ENCODE assay signal across 22 cellular contexts in genomic region chr2:10342245-10342951, GRCh38. TPM values are rescaled to one million over a fixed set of nuclear protein-coding genes. Genes with fewer than 3 reads are reported as not detected.
DNase-seq lines count a peak whose midpoint lies in the region; FAIRE-seq and TF ChIP-seq lines count a peak whose summit lies in the region.
"Had no signal": no experiment of that assay in that cellular context is flagged by ENCODE, and none has a peak within 500 bp of the region (broad histone marks: within the 10 kb centered on the region; RNA-seq: fewer than 3 reads in every experiment).

No MANE protein-coding gene starts in this region.

- H3K9me3 ChIP-seq in GM23248 (ENCODE audit: low read depth) (no peaks in the 10 kb centered on the region), small intestine (ENCODE audit: control insufficient read depth, low read depth) (no peaks in the 10 kb centered on the region)
- H3K9me3 ChIP-seq: BE2C, colonic mucosa, HAP-1, heart right ventricle, tibial artery had no signal

- H3K4me1 Mint-ChIP-seq in type B pancreatic cell (ENCODE audit: unreplicated experiment): peaks cover 40% of the 10 kb centered on the region
- H3K4me1 Mint-ChIP-seq in activated CD4-positive, alpha-beta T cell treated with anti-CD3 and anti-CD28 coated beads, Interleukin-2, amount 10 ng/mL, durations not matched to agents 24 days and 14 days: peaks cover 37% of the 10 kb centered on the region

- no peaks in the 10 kb centered on the region; the same call in 1 of the 2 replicates for H3K4me1 ChIP-seq in GM23248 (ENCODE audit: insufficient read depth)
- peaks cover 0 to 5% of the 10 kb centered on the region in 2 donors for H3K4me1 ChIP-seq in small intestine (ENCODE audit: control insufficient read depth in 2 of 2, insufficient read depth in 1 of 2, low read depth in 1 of 2, low read length in 1 of 2)
- H3K4me1 ChIP-seq: colonic mucosa, HAP-1, tibial artery had no signal

- no peak for FAIRE-seq in small intestine (lab: Jason Lieb, UNC)
- FAIRE-seq: endometrium, TTC549 had no signal

- peaks cover 6% of the 10 kb centered on the region for H3K27me3 Mint-ChIP-seq in type B pancreatic cell
- H3K27me3 Mint-ChIP-seq in activated CD4-positive, alpha-beta T cell treated with anti-CD3 and anti-CD28 coated beads, Interleukin-2, amount 10 ng/mL, durations not matched to agents 24 days and 14 days: no peaks in the 10 kb centered on the region
- H3K27me3 Mint-ChIP-seq: activated naive CD8-positive, alpha-beta T cell; memory B cell; naive thymus-derived CD4-positive, alpha-beta T cell; T-cell had no signal

- H3K9me3 Mint-ChIP-seq in type B pancreatic cell: no peaks in the 10 kb centered on the region
- H3K9me3 Mint-ChIP-seq in activated CD4-positive, alpha-beta T cell treated with anti-CD3 and anti-CD28 coated beads, Interleukin-2, amount 10 ng/mL, durations not matched to agents 24 days and 14 days: no peaks in the 10 kb centered on the region
- H3K9me3 Mint-ChIP-seq: memory B cell; naive thymus-derived CD4-positive, alpha-beta T cell; T-cell had no signal

- H3K27ac Mint-ChIP-seq in type B pancreatic cell: no peak overlapping the region
- no peak overlapping the region for H3K27ac Mint-ChIP-seq in activated CD4-positive, alpha-beta T cell treated with anti-CD3 and anti-CD28 coated beads, Interleukin-2, amount 10 ng/mL, durations not matched to agents 24 days and 14 days
- H3K27ac Mint-ChIP-seq: memory B cell, T-cell had no signal

- no peak overlapping the region for H3K27ac ChIP-seq in GM23248
- H3K27ac ChIP-seq in small intestine (ENCODE audit: low read depth in 1 of 2, low read length in 1 of 2): no peak overlapping the region
- H3K27ac ChIP-seq: colonic mucosa, heart right ventricle had no signal

- no peaks in the 10 kb centered on the region for H3F3A ChIP-seq in GM23248 (ENCODE audit: insufficient read depth)

- H3K79me2 ChIP-seq in GM23248 (ENCODE audit: insufficient read depth): peaks cover 81% of the 10 kb centered on the region

- H3K36me3 Mint-ChIP-seq in type B pancreatic cell: no peaks in the 10 kb centered on the region
- peaks cover 7% of the 10 kb centered on the region for H3K36me3 Mint-ChIP-seq in activated CD4-positive, alpha-beta T cell treated with anti-CD3 and anti-CD28 coated beads, Interleukin-2, amount 10 ng/mL, durations not matched to agents 24 days and 14 days (ENCODE audit: low read depth)

- H3K9ac ChIP-seq in GM23248: no peak overlapping the region

- H3K4me3 ChIP-seq in GM23248: no peak overlapping the region
- no peak overlapping the region for H3K4me3 ChIP-seq in small intestine (ENCODE audit: low read depth in 1 of 2, low read length in 2 of 2)
- H3K4me3 ChIP-seq: colonic mucosa, HAP-1, heart right ventricle, tibial artery had no signal

- TF ChIP-seq CTCF in type B pancreatic cell (conservative IDR thresholded peaks at IDR 0.05): no peak

- 50 to 58% methylated on average over 18 of the region's 18 CpGs for WGBS in GM23248 (ENCODE audit: low coverage in 1 of 2, low lambda C conversion rate in 2 of 2, missing lambda C conversion rate in 2 of 2), 2 experiments
- WGBS in small intestine, 3 donors: 81 to 89% (median 87%) methylated on average over 18 of the region's 18 CpGs

- intact Hi-C loops in activated CD4-positive, alpha-beta T cell treated with anti-CD3 and anti-CD28 coated beads, Interleukin-2, amount 10 ng/mL, durations not matched to agents 24 days and 14 days (cut with micrococcal nuclease): no loop called here

- no peak overlapping the region for H2AFZ ChIP-seq in GM23248

- DNase-seq in GM23248 (peak; percentile 43), cerebellar cortex (ENCODE audit: low spot score) (peak; percentile 72), midbrain (lab: John Stamatoyannopoulos, UW) (peak; percentile 22), type B pancreatic cell (ENCODE audit: extremely low spot score, unreplicated experiment) (peak; percentile 60), NCI-H2107 (lab: John Stamatoyannopoulos, UW) (no peak), small intestine (no peak)
- no peak for DNase-seq in activated CD4-positive, alpha-beta T cell treated with anti-CD3 and anti-CD28 coated beads, Interleukin-2, amount 10 ng/mL, durations not matched to agents 24 days and 14 days
- DNase-seq: BE2C; colonic mucosa; heart right ventricle; naive thymus-derived CD4-positive, alpha-beta T cell; NCI-H1417 treated with DMSO at 0.1 percent for 48 hours; NCI-H2171 treated with DMSO at 0.1 percent for 48 hours; NCI-H69; stimulated activated naive CD4-positive, alpha-beta T cell treated with Interleukin-2 at 50 U/mL for 16 hours; T-cell; tibial artery had no signal

- H3K27me3 ChIP-seq in GM23248 (replicated peaks; ENCODE audit: insufficient read depth) (no peaks in the 10 kb centered on the region), small intestine (ENCODE audit: control insufficient read depth in 2 of 2, insufficient read depth in 2 of 2, low read length in 2 of 2) (no peaks in the 10 kb centered on the region)
- H3K27me3 ChIP-seq: BE2C, colonic mucosa, heart right ventricle, tibial artery had no signal

- no peak overlapping the region for H3K4me3 Mint-ChIP-seq in type B pancreatic cell
- no peak overlapping the region for H3K4me3 Mint-ChIP-seq in activated CD4-positive, alpha-beta T cell treated with anti-CD3 and anti-CD28 coated beads, Interleukin-2, amount 10 ng/mL, durations not matched to agents 24 days and 14 days
- H3K4me3 Mint-ChIP-seq: activated naive CD8-positive, alpha-beta T cell; memory B cell had no signal

- H3K9me2 ChIP-seq in GM23248 (ENCODE audit: insufficient read depth): no peaks in the 10 kb centered on the region

- in situ Hi-C loops in GM23248 (cut with MboI): no loop called here

- H3K36me3 ChIP-seq in GM23248 (ENCODE audit: low read depth): no peaks in the 10 kb centered on the region
- no peaks in the 10 kb centered on the region for H3K36me3 ChIP-seq in small intestine (ENCODE audit: control insufficient read depth in 2 of 2, insufficient read depth in 2 of 2, low read length in 2 of 2)
- H3K36me3 ChIP-seq: BE2C, colonic mucosa, HAP-1, heart right ventricle, tibial artery had no signal

- no peaks in the 10 kb centered on the region for H4K20me1 ChIP-seq in GM23248 (ENCODE audit: insufficient read depth)

- no peak overlapping the region for H3K4me2 ChIP-seq in GM23248 (ENCODE audit: unreplicated experiment)

RNA-seq across cellular contexts. Expression of gene HPCAL1, which starts 39.7 kb away (rescaled TPM):
- total RNA-seq in GM23248 (2014; rRNA removed; shearing (Covaris generic)): 36.5 and 65.4 TPM in 2 replicates
- 58.9 and 59.6 TPM in 2 replicates for polyA plus RNA-seq in GM23248 (2016; fragmentation: Nextera tagmentation; extraction: Ambion mirVana)
- 13.4 and 17.8 TPM in 2 replicates for total RNA-seq in type B pancreatic cell (ENCODE audit: low replicate concordance)
- 77.1 and 82.8 TPM in 2 replicates for total RNA-seq in activated CD4-positive, alpha-beta T cell treated with anti-CD3 and anti-CD28 coated beads, Interleukin-2, amount 10 ng/mL, durations not matched to agents 24 days and 14 days
- polyA plus RNA-seq in small intestine: 100 to 1,000 TPM in 1 of 3 donors, 10 to 100 TPM in 2; 82.3 to 142 (median 98.4) TPM

Comparison
In these comparisons a context has a peak if more than half of its experiments do, and no peak if none do; other contexts are left out.
1. DNase-seq: peak in GM23248 (single experiment), cerebellar cortex (single experiment), midbrain (single experiment) and type B pancreatic cell (single experiment); none in activated CD4-positive, alpha-beta T cell treated with anti-CD3 and anti-CD28 coated beads, Interleukin-2, amount 10 ng/mL, durations not matched to agents 24 days and 14 days (single experiment), NCI-H2107 (single experiment) and small intestine (single experiment).